Comparison of ENCODE assay signal across 4 cellular contexts in the genomic region with DNA sequence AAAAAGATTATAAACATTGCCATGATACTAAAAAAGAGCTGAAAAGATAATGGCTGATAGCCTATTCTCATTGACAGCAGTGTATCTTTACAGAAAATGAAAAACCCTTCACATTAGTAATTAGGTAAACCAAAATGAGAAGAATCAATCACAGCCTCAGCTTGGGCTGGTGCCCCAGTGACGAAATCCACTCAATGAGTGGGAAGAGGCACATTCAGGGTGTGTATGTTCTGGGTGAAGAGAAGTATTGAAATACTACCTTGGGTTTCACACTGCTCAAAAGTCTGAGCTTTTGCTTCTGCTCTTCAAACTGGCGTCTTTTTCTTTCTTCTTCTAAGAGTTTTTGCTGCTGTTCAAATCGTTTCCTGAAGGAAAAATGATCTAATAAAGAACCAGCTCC.
"Had no signal": no experiment of that assay in that cellular context is flagged by ENCODE, and none has a peak within 500 bp of the region (broad histone marks: within the 10 kb centered on the region; RNA-seq: fewer than 3 reads in every experiment).

No MANE protein-coding gene starts in this region.

- H2AFZ ChIP-seq: GM23338 had no signal

- DNase-seq: H9, HCEC 1CT, IMR-90 had no signal

- H3K9me3 Mint-ChIP-seq: GM23338, H9 had no signal

- H3K4me3 Mint-ChIP-seq: GM23338, H9 had no signal

- ATAC-seq: GM23338 had no signal

- H3K4me3 ChIP-seq: GM23338 had no signal

- H3K27ac Mint-ChIP-seq: GM23338, H9 had no signal

- H3K4me2 ChIP-seq: GM23338 had no signal

- H3K4me1 Mint-ChIP-seq: GM23338, H9 had no signal
